Comparison of ENCODE assay signal across 14 cellular contexts in genomic region chr4:74473155-74473811, GRCh38. TPM values are rescaled to one million over a fixed set of nuclear protein-coding genes. Genes with fewer than 3 reads are reported as not detected.
DNase-seq lines count a peak whose midpoint lies in the region; ATAC-seq, FAIRE-seq and TF ChIP-seq lines count a peak whose summit lies in the region.
"Had no signal": no experiment of that assay in that cellular context is flagged by ENCODE, and none has a peak within 500 bp of the region (broad histone marks: within the 10 kb centered on the region; RNA-seq: fewer than 3 reads in every experiment).

No MANE protein-coding gene starts in this region.

- TF ChIP-seq CTCF in astrocyte (IDR thresholded peaks at IDR 0.05; ENCODE audit: insufficient read depth, low read depth, low read length) = no peak

- in situ Hi-C loops in GM23248 (cut with MboI) = no loop called here

- no peaks in the 10 kb centered on the region for H3K9me2 ChIP-seq in GM23248 (ENCODE audit: insufficient read depth)

- H3K4me1 ChIP-seq in GM23248 (ENCODE audit: insufficient read depth) (peaks cover 28% of the 10 kb centered on the region), astrocyte (ENCODE audit: insufficient read depth, low read length) (peaks cover 21% of the 10 kb centered on the region)

- H3K27ac ChIP-seq in GM23248 = peak overlapping the region; percentile 26; the same call in 1 of the 2 replicates
- peak overlapping the region; percentile 57 for H3K27ac ChIP-seq in astrocyte (ENCODE audit: low read depth, low read length)

- H3K9ac ChIP-seq in GM23248 (no peak overlapping the region), astrocyte (ENCODE audit: low read length) (no peak overlapping the region)

- H3K4me3 ChIP-seq in GM23248 = no peak overlapping the region
- H3K4me3 ChIP-seq in astrocyte (ENCODE audit: insufficient read depth, low read depth, low read length) = no peak overlapping the region
- no peak overlapping the region for H3K4me3 ChIP-seq in skeletal muscle cell (ENCODE audit: low read depth, low read length)

- H3K27ac Mint-ChIP-seq in astrocyte (ENCODE audit: unreplicated experiment) = peak overlapping the region; percentile 55
- H3K27ac Mint-ChIP-seq in activated T-helper 17 cell treated with anti-CD3 and anti-CD28 coated beads, Interleukin-2, amount 50 U/mL, for 72 hours = no peak overlapping the region
- H3K27ac Mint-ChIP-seq: activated CD8-positive, alpha-beta T cell treated with anti-CD3 and anti-CD28 coated beads, Interleukin-2, amount 10 ng/mL, durations not matched to agents 7 days and 5 days had no signal

- H3K4me1 Mint-ChIP-seq in astrocyte (ENCODE audit: low read depth, unreplicated experiment) = peaks cover 26% of the 10 kb centered on the region
- no peaks in the 10 kb centered on the region for H3K4me1 Mint-ChIP-seq in activated T-helper 17 cell treated with anti-CD3 and anti-CD28 coated beads, Interleukin-2, amount 50 U/mL, for 72 hours

- H3K4me3 Mint-ChIP-seq in astrocyte (ENCODE audit: unreplicated experiment) = no peak overlapping the region
- H3K4me3 Mint-ChIP-seq in activated T-helper 17 cell treated with anti-CD3 and anti-CD28 coated beads, Interleukin-2, amount 50 U/mL, for 72 hours = no peak overlapping the region
- H3K4me3 Mint-ChIP-seq: activated CD8-positive, alpha-beta T cell treated with anti-CD3 and anti-CD28 coated beads, Interleukin-2, amount 10 ng/mL, durations not matched to agents 7 days and 5 days had no signal

- peak; percentile 87 for FAIRE-seq in astrocyte (lab: Jason Lieb, UNC)

- no peak for ATAC-seq in HG02852 (IDR thresholded peaks at IDR 0.05; ENCODE audit: unreplicated experiment)
- ATAC-seq in activated T-helper 17 cell treated with anti-CD3 and anti-CD28 coated beads, Interleukin-2, amount 50 U/mL, for 72 hours (replicated peaks) = no peak
- ATAC-seq: activated CD8-positive, alpha-beta T cell treated with anti-CD3 and anti-CD28 coated beads, Interleukin-2, amount 10 ng/mL, durations not matched to agents 7 days and 5 days had no signal

- H3K27me3 ChIP-seq in GM23248 (replicated peaks; ENCODE audit: insufficient read depth) (no peaks in the 10 kb centered on the region), astrocyte (ENCODE audit: insufficient read depth, low read length) (no peaks in the 10 kb centered on the region)

- no peaks in the 10 kb centered on the region for H3K36me3 Mint-ChIP-seq in astrocyte (ENCODE audit: low read depth, unreplicated experiment)
- H3K36me3 Mint-ChIP-seq in activated T-helper 17 cell treated with anti-CD3 and anti-CD28 coated beads, Interleukin-2, amount 50 U/mL, for 72 hours (ENCODE audit: low read depth) = no peaks in the 10 kb centered on the region

- H3K27me3 Mint-ChIP-seq in astrocyte (ENCODE audit: low read depth, unreplicated experiment) = no peaks in the 10 kb centered on the region
- peaks cover 16% of the 10 kb centered on the region for H3K27me3 Mint-ChIP-seq in activated T-helper 17 cell treated with anti-CD3 and anti-CD28 coated beads, Interleukin-2, amount 50 U/mL, for 72 hours

- 27 to 34% methylated on average over 5 of the region's 5 CpGs for WGBS in GM23248 (ENCODE audit: low coverage in 1 of 2, low lambda C conversion rate in 2 of 2, missing lambda C conversion rate in 2 of 2), 2 experiments

- H3K9me3 Mint-ChIP-seq in astrocyte (ENCODE audit: unreplicated experiment) = no peaks in the 10 kb centered on the region
- no peaks in the 10 kb centered on the region for H3K9me3 Mint-ChIP-seq in activated T-helper 17 cell treated with anti-CD3 and anti-CD28 coated beads, Interleukin-2, amount 50 U/mL, for 72 hours

- H2AFZ ChIP-seq in GM23248 (peak overlapping the region; percentile 9; the same call in 1 of the 2 replicates), astrocyte (ENCODE audit: low read depth, low read length) (no peak overlapping the region)

- H3K79me2 ChIP-seq in GM23248 (ENCODE audit: insufficient read depth) = no peaks in the 10 kb centered on the region
- H3K79me2 ChIP-seq in astrocyte (ENCODE audit: insufficient read depth, low read length) = no peaks in the 10 kb centered on the region

- DNase-seq in GM23248 = peak; percentile 85
- peak; percentile 84 for DNase-seq in astrocyte (ENCODE audit: low read depth)
- peak; percentile 65 for DNase-seq in glomerular visceral epithelial cell (ENCODE audit: extremely low spot score)
- peak; percentile 83 for DNase-seq in skeletal muscle cell (ENCODE audit: low read depth)
- DNase-seq in NCI-H1105 treated with DMSO at 0.1 percent for 48 hours (lab: John Stamatoyannopoulos, UW) = no peak
- DNase-seq in anterior cingulate cortex (lab: John Stamatoyannopoulos, UW) = no peak
- DNase-seq: activated CD8-positive, alpha-beta T cell treated with anti-CD3 and anti-CD28 coated beads, Interleukin-2, amount 10 ng/mL, durations not matched to agents 7 days and 5 days; NCI-H1694; SHP77; stimulated activated CD4-positive, alpha-beta T cell treated with anti-CD3 and anti-CD28 coated beads, Interleukin-1b, Interleukin-23, amount 100 ng/mL, for 48 hours had no signal

- no peaks in the 10 kb centered on the region for H3K9me3 ChIP-seq in GM23248 (ENCODE audit: low read depth)
- H3K9me3 ChIP-seq in astrocyte (ENCODE audit: insufficient read depth, low read depth, low read length) = no peaks in the 10 kb centered on the region

- H3F3A ChIP-seq in GM23248 (ENCODE audit: insufficient read depth) = peaks cover 35% of the 10 kb centered on the region

- H3K4me2 ChIP-seq in GM23248 (ENCODE audit: unreplicated experiment) = peak overlapping the region; percentile 25
- peak overlapping the region; percentile 51 for H3K4me2 ChIP-seq in astrocyte (ENCODE audit: low read length)

- H4K20me1 ChIP-seq in GM23248 (ENCODE audit: insufficient read depth) (no peaks in the 10 kb centered on the region), astrocyte (ENCODE audit: insufficient read depth, low read length) (no peaks in the 10 kb centered on the region)

- H3K36me3 ChIP-seq in GM23248 (ENCODE audit: low read depth) = no peaks in the 10 kb centered on the region
- no peaks in the 10 kb centered on the region for H3K36me3 ChIP-seq in astrocyte (ENCODE audit: insufficient read depth, low read length)

RNA-seq across cellular contexts. Expression of gene AREG, which starts 28.3 kb away (rescaled TPM):
- 0.97 TPM in 1 of 2 replicates, not detected in the other for total RNA-seq in GM23248 (2014; rRNA removed; shearing (Covaris generic))
- 0.56 and 0.76 TPM in 2 replicates for polyA plus RNA-seq in GM23248 (2016; fragmentation: Nextera tagmentation; extraction: Ambion mirVana)
- 0.79 and 1.5 TPM in 2 replicates for total RNA-seq in astrocyte
- under 1 TPM; 0.80 to 0.85 TPM for total RNA-seq in activated T-helper 17 cell treated with anti-CD3 and anti-CD28 coated beads, Interleukin-2, amount 50 U/mL, for 72 hours
- total RNA-seq: activated CD8-positive, alpha-beta T cell treated with anti-CD3 and anti-CD28 coated beads, Interleukin-2, amount 10 ng/mL, durations not matched to agents 7 days and 5 days; cerebellum; liver had no signal

Comparison
In these comparisons a context has a peak if more than half of its experiments do, and no peak if none do; other contexts are left out.
1. DNase-seq: peak in GM23248 (single experiment), astrocyte (single experiment), glomerular visceral epithelial cell (single experiment) and skeletal muscle cell (single experiment); none in NCI-H1105 treated with DMSO at 0.1 percent for 48 hours (single experiment) and anterior cingulate cortex (0 of 58).